Comparison of ENCODE assay signal across 12 cellular contexts in genomic region chr2:149169653-149170052, GRCh38.
DNase-seq lines count a peak whose midpoint lies in the region; ATAC-seq and TF ChIP-seq lines count a peak whose summit lies in the region.
"Had no signal": no experiment of that assay in that cellular context is flagged by ENCODE, and none has a peak within 500 bp of the region (broad histone marks: within the 10 kb centered on the region; RNA-seq: fewer than 3 reads in every experiment).

No MANE protein-coding gene starts in this region.

- H3K4me3 Mint-ChIP-seq in effector memory CD8-positive, alpha-beta T cell: no peak overlapping the region
- H3K4me3 Mint-ChIP-seq: activated naive CD4-positive, alpha-beta T cell treated with anti-CD3 and anti-CD28 coated beads, Interleukin-2, amount 50 U/mL, for 24 hours; memory B cell; T-helper 2 cell treated with Interferon-gamma antibody and Interleukin-4, amounts not matched to agents 5 μg/mL and 100 μg/mL, for 36 hours had no signal

- no peaks in the 10 kb centered on the region for H3K36me3 Mint-ChIP-seq in effector memory CD8-positive, alpha-beta T cell (ENCODE audit: insufficient read depth)
- H3K36me3 Mint-ChIP-seq: activated naive CD4-positive, alpha-beta T cell treated with anti-CD3 and anti-CD28 coated beads, Interleukin-2, amount 50 U/mL, for 24 hours had no signal

- intact Hi-C loops in breast epithelium (cut with DNase I; ENCODE audit: low total_unique reads): no loop called here

- H3K4me1 ChIP-seq in breast epithelium: no peaks in the 10 kb centered on the region

- no peaks in the 10 kb centered on the region for H3K27me3 ChIP-seq in breast epithelium

- TF ChIP-seq CTCF in breast epithelium (IDR thresholded peaks at IDR 0.05): no peak

- H3K4me3 ChIP-seq in breast epithelium: no peak overlapping the region

- no peaks in the 10 kb centered on the region for H3K9me3 ChIP-seq in breast epithelium

- peaks cover 0 to 3% of the 10 kb centered on the region in 2 donors for H3K9me3 Mint-ChIP-seq in effector memory CD8-positive, alpha-beta T cell
- H3K9me3 Mint-ChIP-seq: activated naive CD4-positive, alpha-beta T cell treated with anti-CD3 and anti-CD28 coated beads, Interleukin-2, amount 50 U/mL, for 24 hours had no signal

- no peak overlapping the region for H3K27ac Mint-ChIP-seq in effector memory CD8-positive, alpha-beta T cell
- H3K27ac Mint-ChIP-seq: activated naive CD4-positive, alpha-beta T cell treated with anti-CD3 and anti-CD28 coated beads, Interleukin-2, amount 50 U/mL, for 24 hours; memory B cell; T-helper 2 cell treated with Interferon-gamma antibody and Interleukin-4, amounts not matched to agents 5 μg/mL and 100 μg/mL, for 36 hours had no signal

- peaks cover 0 to 1% of the 10 kb centered on the region in 2 donors for H3K4me1 Mint-ChIP-seq in effector memory CD8-positive, alpha-beta T cell (ENCODE audit: low read depth in 2 of 2)

- DNase-seq in Daoy (ENCODE audit: low read depth) (peak; percentile 73), M059J (ENCODE audit: low read depth) (peak; percentile 81), breast epithelium (ENCODE audit: low spot score in 2 of 2) (peak in 1 of 2 donors; percentile 52), myocyte (ENCODE audit: low read depth) (peak; percentile 50), activated gamma-delta T cell (lab: John Stamatoyannopoulos, UW) (no peak), COR-L47 (lab: John Stamatoyannopoulos, UW) (no peak), GM03348 (ENCODE audit: low spot score) (no peak)
- no peak for DNase-seq in effector memory CD8-positive, alpha-beta T cell
- DNase-seq: NCI-H82 had no signal

- H3K27ac ChIP-seq in breast epithelium: peak overlapping the region; percentile 77

- no peak for TF ChIP-seq POLR2A in breast epithelium (IDR thresholded peaks at IDR 0.05)

- no peaks in the 10 kb centered on the region for H3K36me3 ChIP-seq in breast epithelium

- no peak for ATAC-seq in effector memory CD8-positive, alpha-beta T cell (replicated peaks)

- H3K27me3 Mint-ChIP-seq in effector memory CD8-positive, alpha-beta T cell: peaks cover 0 to 3% of the 10 kb centered on the region in 2 donors
- H3K27me3 Mint-ChIP-seq: activated naive CD4-positive, alpha-beta T cell treated with anti-CD3 and anti-CD28 coated beads, Interleukin-2, amount 50 U/mL, for 24 hours had no signal

Comparison
In these comparisons a context has a peak if more than half of its experiments do, and no peak if none do; other contexts are left out.
1. DNase-seq: peak in Daoy (single experiment), M059J (single experiment) and myocyte (single experiment); none in activated gamma-delta T cell (single experiment), COR-L47 (single experiment), GM03348 (single experiment) and effector memory CD8-positive, alpha-beta T cell (0 of 3).